Comparison of ENCODE assay signal across 15 cellular contexts in the genomic region with DNA sequence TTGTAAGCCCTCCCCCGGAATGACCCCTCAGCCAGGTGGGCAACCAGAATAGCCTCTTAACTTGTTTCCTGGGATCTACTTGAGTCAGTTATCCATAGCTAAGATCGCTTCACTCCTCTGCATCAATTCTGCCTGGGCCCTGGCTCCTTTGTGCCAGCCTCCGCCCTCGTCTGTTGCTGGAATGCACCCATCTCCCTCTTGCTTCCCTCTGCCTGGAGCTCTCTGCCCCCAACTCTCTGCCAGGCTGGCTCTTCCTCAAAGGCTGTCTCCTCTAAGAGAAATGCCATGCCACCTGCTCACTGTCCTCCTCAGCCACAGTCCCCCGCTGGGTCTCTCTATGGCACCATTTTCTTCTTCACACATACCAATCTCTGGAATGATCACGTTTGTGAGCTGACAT.
A peak's percentile ranks its signal among the peaks of the same experiment; 100 is the strongest.
DNase-seq lines count a peak whose midpoint lies in the region; ATAC-seq and TF ChIP-seq lines count a peak whose summit lies in the region.
"Had no signal": no experiment of that assay in that cellular context is flagged by ENCODE, and none has a peak within 500 bp of the region (broad histone marks: within the 10 kb centered on the region; RNA-seq: fewer than 3 reads in every experiment).

No MANE protein-coding gene starts in this region.

- no peak for TF ChIP-seq CTCF in heart right ventricle (IDR thresholded peaks at IDR 0.05)
- TF ChIP-seq CTCF in endodermal cell (conservative IDR thresholded peaks at IDR 0.05): no peak
- TF ChIP-seq CTCF in osteocyte (IDR thresholded peaks at IDR 0.05): no peak
- no peak for TF ChIP-seq CTCF in esophagus squamous epithelium (IDR thresholded peaks at IDR 0.05)

- no peaks in the 10 kb centered on the region for H3K27me3 ChIP-seq in right cardiac atrium (ENCODE audit: control insufficient read depth, insufficient read depth)
- H3K27me3 ChIP-seq in heart right ventricle: no peaks in the 10 kb centered on the region
- peaks cover 1% of the 10 kb centered on the region for H3K27me3 ChIP-seq in endodermal cell (ENCODE audit: control insufficient read depth, insufficient read depth, low read length, poor library complexity, severe bottlenecking)
- no peaks in the 10 kb centered on the region for H3K27me3 ChIP-seq in esophagus squamous epithelium
- H3K27me3 ChIP-seq: BE2C had no signal

- H3K4me3 Mint-ChIP-seq in endodermal cell (no peak overlapping the region), osteocyte (ENCODE audit: unreplicated experiment) (no peak overlapping the region)
- H3K4me3 Mint-ChIP-seq: CD4-positive, alpha-beta memory T cell; GM23338 had no signal

- 81% methylated on average over 6 of the region's 6 CpGs for WGBS in right cardiac atrium
- 86 to 87% methylated on average over 6 of the region's 6 CpGs for WGBS in heart right ventricle, 2 donors
- 89 to 96% methylated on average over 4 to 6 of the region's 6 CpGs for WGBS in endodermal cell (ENCODE audit: insufficient coverage in 1 of 2, insufficient read length in 1 of 2), 2 experiments
- 84 to 87% methylated on average over 6 of the region's 6 CpGs for WGBS in esophagus squamous epithelium, 2 donors

- no peak for TF ChIP-seq POLR2A in esophagus squamous epithelium (IDR thresholded peaks at IDR 0.05)

- H3K9me3 ChIP-seq in right cardiac atrium (ENCODE audit: control insufficient read depth, low read length) (no peaks in the 10 kb centered on the region), heart right ventricle (no peaks in the 10 kb centered on the region), endodermal cell (ENCODE audit: control insufficient read depth, low read length) (no peaks in the 10 kb centered on the region), esophagus squamous epithelium (no peaks in the 10 kb centered on the region)
- H3K9me3 ChIP-seq: A549, BE2C had no signal

- intact Hi-C loops in right cardiac atrium (cut with DNase I): no loop called here
- intact Hi-C loops in heart right ventricle (cut with DNase I): no loop called here
- intact Hi-C loops in esophagus squamous epithelium (cut with DNase I): no loop called here

- no peak overlapping the region for H3K9ac ChIP-seq in endodermal cell (ENCODE audit: extremely low read depth, low read length, poor library complexity, severe bottlenecking)

- peaks cover 7% of the 10 kb centered on the region for H3K27me3 Mint-ChIP-seq in endodermal cell (ENCODE audit: insufficient read depth)
- peaks cover 2% of the 10 kb centered on the region for H3K27me3 Mint-ChIP-seq in osteocyte (ENCODE audit: unreplicated experiment)
- H3K27me3 Mint-ChIP-seq: CD4-positive, alpha-beta memory T cell had no signal

- H3K4me3 ChIP-seq in right cardiac atrium (ENCODE audit: low read length): no peak overlapping the region
- H3K4me3 ChIP-seq in heart right ventricle: no peak overlapping the region
- no peak overlapping the region for H3K4me3 ChIP-seq in endodermal cell (ENCODE audit: low read length)
- H3K4me3 ChIP-seq in esophagus squamous epithelium: no peak overlapping the region
- H3K4me3 ChIP-seq: A549, GM12878, GM23338 had no signal

- H3K4me1 ChIP-seq in right cardiac atrium (ENCODE audit: control insufficient read depth, insufficient read depth, low read length) (peaks cover 3% of the 10 kb centered on the region), heart right ventricle (no peaks in the 10 kb centered on the region), endodermal cell (ENCODE audit: control insufficient read depth, insufficient read depth, low read length) (no peaks in the 10 kb centered on the region), esophagus squamous epithelium (no peaks in the 10 kb centered on the region)
- H3K4me1 ChIP-seq: A549, BE2C had no signal

- H3K4me1 Mint-ChIP-seq in endodermal cell (peaks cover 4% of the 10 kb centered on the region), osteocyte (ENCODE audit: unreplicated experiment) (no peaks in the 10 kb centered on the region)
- H3K4me1 Mint-ChIP-seq: CD4-positive, alpha-beta memory T cell; GM23338 had no signal

- no peak overlapping the region for H3K27ac Mint-ChIP-seq in endodermal cell
- no peak overlapping the region for H3K27ac Mint-ChIP-seq in osteocyte (ENCODE audit: unreplicated experiment)
- H3K27ac Mint-ChIP-seq: CD4-positive, alpha-beta memory T cell; GM23338 had no signal

- H3K9me3 Mint-ChIP-seq in endodermal cell (no peaks in the 10 kb centered on the region), osteocyte (ENCODE audit: unreplicated experiment) (no peaks in the 10 kb centered on the region)
- H3K9me3 Mint-ChIP-seq: CD4-positive, alpha-beta memory T cell had no signal

- no peaks in the 10 kb centered on the region for H3K36me3 Mint-ChIP-seq in endodermal cell (ENCODE audit: low read depth)
- H3K36me3 Mint-ChIP-seq in osteocyte (ENCODE audit: unreplicated experiment): no peaks in the 10 kb centered on the region

- DNase-seq in right cardiac atrium: peak in 1 of 3 donors; percentile 35
- no peak for DNase-seq in heart right ventricle
- peak; percentile 20 for DNase-seq in endodermal cell
- peak; percentile 65 for DNase-seq in osteocyte (ENCODE audit: extremely low spot score, unreplicated experiment)
- no peak for DNase-seq in kidney tubule cell (ENCODE audit: low spot score)
- DNase-seq in esophagus squamous epithelium (lab: John Stamatoyannopoulos, UW): no peak
- DNase-seq: BE2C; CD4-positive, alpha-beta memory T cell; DMS79; H7 had no signal

- H3K36me3 ChIP-seq in heart right ventricle (no peaks in the 10 kb centered on the region), endodermal cell (ENCODE audit: control insufficient read depth, insufficient read depth, low read length) (no peaks in the 10 kb centered on the region), esophagus squamous epithelium (no peaks in the 10 kb centered on the region)
- H3K36me3 ChIP-seq: BE2C had no signal

- H3K27ac ChIP-seq in right cardiac atrium (ENCODE audit: low read length) (peak overlapping the region; percentile 4), heart right ventricle (peak overlapping the region in 2 of 10 donors; percentile 34 to 39), endodermal cell (ENCODE audit: low read depth, low read length) (no peak overlapping the region), esophagus squamous epithelium (no peak overlapping the region)
- H3K27ac ChIP-seq: A549, C4-2B had no signal

- ATAC-seq in right cardiac atrium: no peak
- ATAC-seq in heart right ventricle: no peak
- no peak for ATAC-seq in GM18873 (IDR thresholded peaks at IDR 0.05; ENCODE audit: low FRiP score, unreplicated experiment)
- ATAC-seq: A549, GM12878, GM23338 had no signal

Comparison
In these comparisons a context has a peak if more than half of its experiments do, and no peak if none do; other contexts are left out.
1. DNase-seq: peak in endodermal cell (single experiment) and osteocyte (single experiment); none in heart right ventricle (0 of 2), kidney tubule cell (single experiment) and esophagus squamous epithelium (single experiment).